Comparison of ENCODE assay signal across 9 cellular contexts in the genomic region with DNA sequence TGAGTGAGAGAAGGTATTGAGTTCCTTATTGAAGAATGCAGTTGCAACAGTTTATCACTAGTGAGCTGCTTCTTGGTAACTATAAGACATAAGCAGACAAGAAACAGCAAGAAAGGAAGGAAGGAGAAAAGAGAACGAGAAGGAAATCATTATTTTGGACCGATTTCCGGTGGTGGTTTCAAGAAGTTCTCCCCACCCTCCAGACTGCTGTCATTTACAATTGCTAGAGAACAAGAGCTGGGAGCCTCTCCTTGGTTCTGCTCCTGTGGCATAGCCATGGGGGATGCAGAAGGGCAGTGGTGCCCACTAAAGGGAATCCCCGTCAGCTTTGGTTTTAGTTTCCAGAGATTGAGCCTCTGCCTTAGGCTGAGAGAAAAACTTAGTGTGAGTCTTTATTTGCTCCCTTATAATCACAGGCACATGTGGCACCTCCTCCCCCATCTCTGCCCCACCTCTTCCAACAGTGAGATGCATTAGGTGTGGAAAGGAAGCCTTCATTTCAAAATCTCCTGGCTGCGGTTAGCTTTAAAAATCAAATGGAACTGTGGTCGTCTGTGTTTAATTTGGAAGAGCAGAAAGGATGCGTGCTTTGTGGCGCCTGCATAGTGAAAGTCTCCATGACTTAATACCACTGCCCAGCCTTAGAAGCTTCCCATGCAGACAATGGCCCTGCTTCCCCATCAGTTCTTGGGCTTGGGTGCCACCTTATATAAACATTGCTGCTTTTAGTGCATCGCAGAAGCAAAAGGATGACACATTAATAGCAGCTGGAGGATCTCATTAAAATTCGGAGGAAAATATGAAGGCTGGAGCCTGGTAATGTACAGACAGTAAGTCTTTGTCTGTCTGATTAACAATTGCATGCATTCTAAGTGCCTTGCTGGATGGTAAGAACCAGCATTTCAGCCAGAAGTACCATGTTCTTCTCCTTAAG. TPM values are rescaled to one million over a fixed set of nuclear protein-coding genes. Genes with fewer than 3 reads are reported as not detected.
DNase-seq lines count a peak whose midpoint lies in the region; ATAC-seq and FAIRE-seq lines count a peak whose summit lies in the region.
"Had no signal": no experiment of that assay in that cellular context is flagged by ENCODE, and none has a peak within 500 bp of the region (broad histone marks: within the 10 kb centered on the region; RNA-seq: fewer than 3 reads in every experiment).

No MANE protein-coding gene starts in this region.

- H3K36me3 Mint-ChIP-seq in activated naive CD8-positive, alpha-beta T cell treated with anti-CD3 and anti-CD28 coated beads for 36 hours, result peaks cover 16% of the 10 kb centered on the region

- WGBS in small intestine, 3 donors, result 54 to 88% (median 81%) methylated on average over 10 of the region's 10 CpGs

- ATAC-seq in HG03039 (IDR thresholded peaks at IDR 0.05; ENCODE audit: unreplicated experiment) (peak; percentile 7), Right ventricle myocardium superior (ENCODE audit: poor library complexity) (no peak)
- peak; percentile 58 for ATAC-seq in stimulated activated naive CD8-positive, alpha-beta T cell treated with anti-CD3 and anti-CD28 coated beads, Interleukin-15, amount 100 ng/mL, for 72 hours

- H3K4me3 Mint-ChIP-seq in activated naive CD8-positive, alpha-beta T cell treated with anti-CD3 and anti-CD28 coated beads for 36 hours, result peak overlapping the region; percentile 0
- H3K4me3 Mint-ChIP-seq in stimulated activated naive CD8-positive, alpha-beta T cell treated with anti-CD3 and anti-CD28 coated beads, Interleukin-15, amount 100 ng/mL, for 72 hours, result peak overlapping the region; percentile 44 to 65

- no peaks in the 10 kb centered on the region for H3K9me3 ChIP-seq in small intestine (ENCODE audit: control insufficient read depth, low read depth)
- H3K9me3 ChIP-seq: BE2C had no signal

- H3K4me3 ChIP-seq in small intestine (ENCODE audit: low read depth in 1 of 2, low read length in 2 of 2), result no peak overlapping the region

- H3K27ac Mint-ChIP-seq in activated naive CD8-positive, alpha-beta T cell treated with anti-CD3 and anti-CD28 coated beads for 36 hours, result peak overlapping the region; percentile 50
- peak overlapping the region in 1 of 2 donors; percentile 62 for H3K27ac Mint-ChIP-seq in stimulated activated naive CD8-positive, alpha-beta T cell treated with anti-CD3 and anti-CD28 coated beads, Interleukin-15, amount 100 ng/mL, for 72 hours

- intact Hi-C loops in Right ventricle myocardium superior (cut with DNase I), result no loop called here

- H3K27me3 Mint-ChIP-seq in activated naive CD8-positive, alpha-beta T cell treated with anti-CD3 and anti-CD28 coated beads for 36 hours, result no peaks in the 10 kb centered on the region
- no peaks in the 10 kb centered on the region for H3K27me3 Mint-ChIP-seq in stimulated activated naive CD8-positive, alpha-beta T cell treated with anti-CD3 and anti-CD28 coated beads, Interleukin-15, amount 100 ng/mL, for 72 hours

- H3K27me3 ChIP-seq in small intestine (ENCODE audit: control insufficient read depth in 2 of 2, insufficient read depth in 2 of 2, low read length in 2 of 2), result no peaks in the 10 kb centered on the region
- H3K27me3 ChIP-seq: BE2C had no signal

- H3K9me3 Mint-ChIP-seq in activated naive CD8-positive, alpha-beta T cell treated with anti-CD3 and anti-CD28 coated beads for 36 hours, result peaks cover 3% of the 10 kb centered on the region
- no peaks in the 10 kb centered on the region for H3K9me3 Mint-ChIP-seq in stimulated activated naive CD8-positive, alpha-beta T cell treated with anti-CD3 and anti-CD28 coated beads, Interleukin-15, amount 100 ng/mL, for 72 hours

- H3K27ac ChIP-seq in small intestine (ENCODE audit: low read depth in 1 of 2, low read length in 1 of 2), result no peak overlapping the region

- DNase-seq in NOMO-1 (lab: John Stamatoyannopoulos, UW; ENCODE audit: unreplicated experiment in 2 of 2) (peak; percentile 33 to 66), NOMO-1 treated with dmso at 0.1 percent for 144 hours (lab: John Stamatoyannopoulos, UW; ENCODE audit: unreplicated experiment) (no peak), Right ventricle myocardium superior (no peak), small intestine (no peak), NCI-H510A treated with DMSO at 0.1 percent for 48 hours (lab: John Stamatoyannopoulos, UW) (no peak)
- DNase-seq in activated naive CD8-positive, alpha-beta T cell treated with anti-CD3 and anti-CD28 coated beads for 36 hours, result no peak
- no peak for DNase-seq in stimulated activated naive CD8-positive, alpha-beta T cell treated with anti-CD3 and anti-CD28 coated beads, Interleukin-15, amount 100 ng/mL, for 72 hours
- DNase-seq: BE2C had no signal

- peaks cover 59% of the 10 kb centered on the region for H3K4me1 Mint-ChIP-seq in activated naive CD8-positive, alpha-beta T cell treated with anti-CD3 and anti-CD28 coated beads for 36 hours
- H3K4me1 Mint-ChIP-seq in stimulated activated naive CD8-positive, alpha-beta T cell treated with anti-CD3 and anti-CD28 coated beads, Interleukin-15, amount 100 ng/mL, for 72 hours, result peaks cover 65% of the 10 kb centered on the region

- H3K4me1 ChIP-seq in small intestine (ENCODE audit: control insufficient read depth in 2 of 2, insufficient read depth in 1 of 2, low read depth in 1 of 2, low read length in 1 of 2), result peaks cover 0 to 27% of the 10 kb centered on the region in 2 donors

- FAIRE-seq in small intestine (lab: Jason Lieb, UNC), result no peak

- H3K36me3 ChIP-seq in small intestine (ENCODE audit: control insufficient read depth in 2 of 2, insufficient read depth in 2 of 2, low read length in 2 of 2), result no peaks in the 10 kb centered on the region
- H3K36me3 ChIP-seq: BE2C had no signal

RNA-seq across cellular contexts. Expression of a gene that starts 25.0 kb away (rescaled TPM):
- 10 to 100 TPM; 16.9 to 18.1 TPM for total RNA-seq in activated naive CD8-positive, alpha-beta T cell treated with anti-CD3 and anti-CD28 coated beads for 36 hours
- 11.0 TPM for total RNA-seq in Right ventricle myocardium superior
- polyA plus RNA-seq in small intestine, result 1 to 10 TPM; 6.9 to 7.1 (median 7.0) TPM

Comparison
In these comparisons a context has a peak if more than half of its experiments do, and no peak if none do; other contexts are left out.
1. DNase-seq: peak in NOMO-1 (2 of 2); none in NOMO-1 treated with dmso at 0.1 percent for 144 hours (single experiment), activated naive CD8-positive, alpha-beta T cell treated with anti-CD3 and anti-CD28 coated beads for 36 hours (single experiment), stimulated activated naive CD8-positive, alpha-beta T cell treated with anti-CD3 and anti-CD28 coated beads, Interleukin-15, amount 100 ng/mL, for 72 hours (0 of 2), Right ventricle myocardium superior (single experiment), small intestine (single experiment) and NCI-H510A treated with DMSO at 0.1 percent for 48 hours (single experiment).